In the genomic region with DNA sequence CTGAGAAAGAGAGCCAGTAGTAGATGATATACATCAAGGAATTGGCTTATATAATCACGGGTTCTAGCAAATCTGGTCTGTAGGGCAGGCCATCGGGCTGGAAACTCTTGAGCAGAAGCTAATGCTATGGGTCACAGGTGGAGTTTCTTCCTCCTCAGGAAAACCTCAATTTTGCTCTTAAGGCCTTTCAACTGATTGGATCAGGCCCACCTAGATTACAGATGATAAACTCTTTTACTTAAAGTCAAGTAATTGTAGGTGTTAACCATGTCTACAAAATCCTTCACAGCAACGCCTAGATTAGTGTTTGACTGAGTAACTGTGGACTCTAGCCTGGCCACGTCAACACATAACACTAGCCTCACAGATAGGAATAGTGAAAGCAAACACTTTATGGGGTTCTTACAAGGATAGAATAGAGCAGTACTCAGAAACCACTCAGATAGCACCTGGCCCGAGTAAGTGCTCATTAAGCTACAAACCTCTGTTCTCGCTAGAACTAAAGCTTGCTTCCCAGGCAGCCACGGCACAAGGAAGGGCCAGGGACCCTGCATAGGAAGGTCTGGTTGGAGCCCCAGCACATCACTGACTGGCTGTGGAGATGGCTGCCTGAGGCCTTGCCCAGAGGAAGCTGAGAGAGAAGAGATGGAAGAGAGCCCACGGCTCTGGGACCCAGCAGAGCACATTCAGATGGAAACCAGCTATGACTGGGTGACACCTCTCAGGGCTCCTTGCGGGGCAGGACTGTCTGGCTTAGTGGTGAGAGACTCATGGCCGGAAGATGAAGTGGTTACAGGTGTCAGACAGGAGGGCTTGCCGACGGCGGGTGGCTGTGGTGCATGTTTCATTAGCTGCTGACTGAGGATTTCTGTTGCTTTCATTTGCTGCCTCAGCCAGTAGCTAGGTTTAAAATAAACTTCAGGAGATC, we compare ENCODE assay signal across 9 cellular contexts.
DNase-seq lines count a peak whose midpoint lies in the region; ATAC-seq and TF ChIP-seq lines count a peak whose summit lies in the region.
"Had no signal": no experiment of that assay in that cellular context is flagged by ENCODE, and none has a peak within 500 bp of the region (broad histone marks: within the 10 kb centered on the region; RNA-seq: fewer than 3 reads in every experiment).

No MANE protein-coding gene starts in this region.

- H3K4me3 ChIP-seq in GM12865 (ENCODE audit: low read depth, low read length) (no peak overlapping the region), right atrium auricular region (no peak overlapping the region)
- H3K4me3 ChIP-seq: thoracic aorta had no signal

- no peaks in the 10 kb centered on the region for H3K27me3 ChIP-seq in right atrium auricular region

- H3K9me3 ChIP-seq in right atrium auricular region, result peaks cover 3 to 9% of the 10 kb centered on the region in 2 donors

- no peaks in the 10 kb centered on the region for H3K36me3 ChIP-seq in right atrium auricular region
- H3K36me3 ChIP-seq: thoracic aorta had no signal

- no peak overlapping the region for H3K27ac ChIP-seq in right atrium auricular region
- H3K27ac ChIP-seq: thoracic aorta had no signal

- no peaks in the 10 kb centered on the region for H3K4me1 ChIP-seq in right atrium auricular region

- peak; percentile 94 for DNase-seq in GM12865 (ENCODE audit: low read depth)
- peak; percentile 25 for DNase-seq in NK-92 (lab: John Stamatoyannopoulos, UW; ENCODE audit: unreplicated experiment)
- peak; percentile 77 for DNase-seq in activated gamma-delta T cell treated with anti-CD3 and anti-CD28 coated beads, Interleukin-2, amount 50 U/mL, for 16 hours (ENCODE audit: low read depth)
- DNase-seq in stimulated activated CD8-positive, alpha-beta memory T cell treated with anti-CD3 and anti-CD28 coated beads, Interleukin-12 subunit alpha, Interleukin-12 subunit beta, amount 100 ng/mL, for 4 hours (ENCODE audit: low read depth), result peak; percentile 67
- no peak for DNase-seq in 8988T
- DNase-seq in right atrium auricular region (ENCODE audit: low spot score), result no peak
- DNase-seq in occipital lobe (lab: John Stamatoyannopoulos, UW), result no peak

- TF ChIP-seq CTCF in GM12865 (IDR thresholded peaks at IDR 0.05; ENCODE audit: insufficient read depth, low read depth, low read length, missing control alignments) (no peak), right atrium auricular region (IDR thresholded peaks at IDR 0.05) (no peak)

- peak; percentile 97 for ATAC-seq in HG02571 (IDR thresholded peaks at IDR 0.05; ENCODE audit: unreplicated experiment)

Comparison
In these comparisons a context has a peak if more than half of its experiments do, and no peak if none do; other contexts are left out.
1. DNase-seq: peak in GM12865 (single experiment), NK-92 (single experiment), activated gamma-delta T cell treated with anti-CD3 and anti-CD28 coated beads, Interleukin-2, amount 50 U/mL, for 16 hours (single experiment) and stimulated activated CD8-positive, alpha-beta memory T cell treated with anti-CD3 and anti-CD28 coated beads, Interleukin-12 subunit alpha, Interleukin-12 subunit beta, amount 100 ng/mL, for 4 hours (single experiment); none in 8988T (single experiment), right atrium auricular region (single experiment) and occipital lobe (single experiment).